7 cellular contexts compared by ENCODE assay signal in genomic region chr1:110588486-110588885, GRCh38. TPM values are rescaled to one million over a fixed set of nuclear protein-coding genes. Genes with fewer than 3 reads are reported as not detected.
"Had no signal": no experiment of that assay in that cellular context is flagged by ENCODE, and none has a peak within 500 bp of the region (broad histone marks: within the 10 kb centered on the region; RNA-seq: fewer than 3 reads in every experiment).

No MANE protein-coding gene starts in this region.

- DNase-seq: IMR-90 had no signal

- H3K4me3 ChIP-seq: K562 had no signal

- H3K27ac ChIP-seq: HL-60 had no signal

RNA-seq across cellular contexts. Expression of gene KCNA2, which starts 17.7 kb away (rescaled TPM):
- total RNA-seq: HepG2, HT-29, HT1080, IMR-90, K562 had no signal
- polyA plus RNA-seq: HepG2, IgD-negative memory B cell, IMR-90, K562 had no signal
